ENCODE assay signal across 1 cellular context in genomic region chr2:85602476-85603234, GRCh38.
TF ChIP-seq lines count a peak whose summit lies in the region.

Gene TMEM150A, minus strand, starts transcription at chr2:85602698. Its CDS starts 750 bp downstream, at chr2:85601948.

TF ChIP-seq in K562, 482 proteins besides CTCF, POLR2A, EP300 and RAD21 (continued from another document and continues in another):
- TF ChIP-seq CREB3L1 (IDR thresholded peaks at IDR 0.05; ENCODE audit: borderline replicate concordance, low read depth) (peak; percentile 89), MXI1 (IDR thresholded peaks at IDR 0.05; ENCODE audit: low read depth, low read length) (peak; percentile 93), PTBP1 (IDR thresholded peaks at IDR 0.05; ENCODE audit: low read depth, low read length) (peak; percentile 38; the same call in 1 of the 2 replicates), POLR3G (IDR thresholded peaks at IDR 0.05; ENCODE audit: extremely low read depth, insufficient read length, insufficient replicate concordance) (no peak), RNF2 (IDR thresholded peaks at IDR 0.05) (no peak), POLR2G (IDR thresholded peaks at IDR 0.05; ENCODE audit: low read depth, low read length) (peak; percentile 96), GATAD2B (IDR thresholded peaks at IDR 0.05; ENCODE audit: borderline replicate concordance) (no peak; the same call in none of the 2 replicates), NR2F6 (CRISPR knock-in tag; IDR thresholded peaks at IDR 0.05) (no peak), NCOR1 (IDR thresholded peaks at IDR 0.05) (0 out of 2 replicates have a peak, but pooled peaks have one; percentile 17), MLLT1 (IDR thresholded peaks at IDR 0.05) (no peak), ZNF766 (CRISPR knock-in tag; conservative IDR thresholded peaks at IDR 0.05) (0 out of 2 replicates have a peak, but pooled peaks have one; percentile 49), ZNF41 (CRISPR knock-in tag; conservative IDR thresholded peaks at IDR 0.05) (no peak), NFXL1 (CRISPR knock-in tag; IDR thresholded peaks at IDR 0.05) (no peak), ZNF318 (IDR thresholded peaks at IDR 0.05; ENCODE audit: borderline replicate concordance in 1 of 2, low read depth in 1 of 2) (no peak), CBX5 (IDR thresholded peaks at IDR 0.05; ENCODE audit: borderline replicate concordance, low read depth) (no peak), CBX3 (IDR thresholded peaks at IDR 0.05; ENCODE audit: borderline replicate concordance in 1 of 2, low read length in 2 of 2) (no peak), KDM2B (CRISPR knock-in tag; IDR thresholded peaks at IDR 0.05) (no peak), POLR2H (tag; IDR thresholded peaks at IDR 0.05; ENCODE audit: low read depth) (no peak), HNRNPLL (IDR thresholded peaks at IDR 0.05; ENCODE audit: low read depth, low read length, poor library complexity, severe bottlenecking) (peak; percentile 72), FOXM1 (IDR thresholded peaks at IDR 0.05; ENCODE audit: low read depth) (no peak), FOXM1 (CRISPR knock-in tag; IDR thresholded peaks at IDR 0.05; ENCODE audit: low read depth) (0 out of 2 replicates have a peak, but pooled peaks have one; percentile 30), SAP30 (IDR thresholded peaks at IDR 0.05; ENCODE audit: borderline replicate concordance, insufficient read depth, low read depth, low read length, poor library complexity, severe bottlenecking) (peak; percentile 98), ASH1L (IDR thresholded peaks at IDR 0.05; ENCODE audit: borderline replicate concordance, low read depth, partially characterized antibody) (no peak), USF2 (CRISPR knock-in tag; IDR thresholded peaks at IDR 0.05) (peak; percentile 80), CHD4 (IDR thresholded peaks at IDR 0.05; ENCODE audit: insufficient read depth, insufficient replicate concordance, low read depth, low read length, poor library complexity, severe bottlenecking) (no peak), ATF6 (CRISPR knock-in tag; IDR thresholded peaks at IDR 0.05) (peak; percentile 78; the same call in 1 of the 2 replicates), TFE3 (CRISPR knock-in tag; IDR thresholded peaks at IDR 0.05) (no peak), CLOCK (CRISPR knock-in tag; IDR thresholded peaks at IDR 0.05; ENCODE audit: borderline replicate concordance) (no peak), ZNF707 (CRISPR knock-in tag; conservative IDR thresholded peaks at IDR 0.05) (no peak), RFX7 (CRISPR knock-in tag; IDR thresholded peaks at IDR 0.05) (no peak), ZNF655 (CRISPR knock-in tag; IDR thresholded peaks at IDR 0.05) (no peak), RBM22 (IDR thresholded peaks at IDR 0.05; ENCODE audit: low read depth, low read length, poor library complexity, severe bottlenecking) (peak; percentile 37), CBX8 (IDR thresholded peaks at IDR 0.05; ENCODE audit: borderline replicate concordance, extremely low read depth, low read depth, low read length, poor library complexity, severe bottlenecking) (no peak), ZNF354B (CRISPR knock-in tag; IDR thresholded peaks at IDR 0.05) (no peak), GMEB1 (CRISPR knock-in tag; IDR thresholded peaks at IDR 0.05) (peak; percentile 58)
